In genomic region chr7:16592395-16592794, GRCh38 we compare ENCODE assay signal across 19 cellular contexts. TPM values are rescaled to one million over a fixed set of nuclear protein-coding genes. Genes with fewer than 3 reads are reported as not detected.
DNase-seq lines count a peak whose midpoint lies in the region; ATAC-seq, FAIRE-seq and TF ChIP-seq lines count a peak whose summit lies in the region.
"Had no signal": no experiment of that assay in that cellular context is flagged by ENCODE, and none has a peak within 500 bp of the region (broad histone marks: within the 10 kb centered on the region; RNA-seq: fewer than 3 reads in every experiment).

No MANE protein-coding gene starts in this region.

- no peak for FAIRE-seq in HepG2 (lab: Jason Lieb, UNC)
- FAIRE-seq: GM12892, GM18507, H1, K562 had no signal

- intact Hi-C loops in IMR-90 (cut with micrococcal nuclease) (no loop called here), HepG2 (cut with micrococcal nuclease; ENCODE audit: unreplicated experiment) (no loop called here)

- no peak overlapping the region for H4K8ac ChIP-seq in IMR-90 (ENCODE audit: low read depth in 2 of 2, low read length in 2 of 2)

- no peaks in the 10 kb centered on the region for H3K79me2 ChIP-seq in HepG2 (ENCODE audit: insufficient read depth, low read length)

- H3K4me3 ChIP-seq in IMR-90 (ENCODE audit: insufficient read depth, low read depth, low read length) (no peak overlapping the region), fibroblast of mammary gland (ENCODE audit: control insufficient read depth, low read depth, low read length) (no peak overlapping the region), HepG2 (replicated peaks in 1 of 3; ENCODE audit: insufficient read depth in 1 of 3, low read depth in 2 of 3, low read length in 3 of 3) (no peak overlapping the region), H7 (ENCODE audit: insufficient read depth, low read depth, low read length) (no peak overlapping the region)
- H3K4me3 ChIP-seq: BLaER1, K562 had no signal

- H2BK5ac ChIP-seq in IMR-90 (ENCODE audit: low read depth, low read length, poor library complexity, severe bottlenecking): no peak overlapping the region

- H4K20me1 ChIP-seq in IMR-90 (ENCODE audit: insufficient read depth, low read length) (no peaks in the 10 kb centered on the region), HepG2 (ENCODE audit: insufficient read depth, low read length) (no peaks in the 10 kb centered on the region)
- H4K20me1 ChIP-seq: BLaER1 had no signal

- H3K4me1 ChIP-seq in IMR-90 (ENCODE audit: control insufficient read depth, insufficient read depth, low read length): peaks cover 3% of the 10 kb centered on the region; the same call in 1 of the 2 replicates
- H3K4me1 ChIP-seq in HepG2 (ENCODE audit: insufficient read depth, low read length): no peaks in the 10 kb centered on the region
- H3K4me1 ChIP-seq: BLaER1 had no signal

- no peak overlapping the region for H2BK20ac ChIP-seq in IMR-90 (ENCODE audit: low read depth, low read length)

- no TSS peak for BruUV-seq in IMR-90 (replicated peaks; lab: Mats Ljungman, UMichigan)
- BruUV-seq in HepG2 (replicated peaks; lab: Mats Ljungman, UMichigan): no TSS peak

- H2BK120ac ChIP-seq in IMR-90 (ENCODE audit: low read depth, low read length): no peak overlapping the region

- H2BK15ac ChIP-seq in IMR-90 (ENCODE audit: low read depth, low read length): no peak overlapping the region

- H3K4ac ChIP-seq in IMR-90 (ENCODE audit: low read depth, low read length): no peak overlapping the region

- TF ChIP-seq RAD21 in IMR-90 (IDR thresholded peaks at IDR 0.05; ENCODE audit: low read length): no peak
- no peak for TF ChIP-seq RAD21 in HepG2 (CRISPR knock-in tag; IDR thresholded peaks at IDR 0.05)

- DNase-seq in HCEC 1CT (peak; percentile 20), IMR-90 (peak; percentile 21), fibroblast of mammary gland (ENCODE audit: low read depth) (peak; percentile 35), HepG2 (ENCODE audit: low spot score) (no peak), H7 (no peak)
- DNase-seq in activated CD4-positive, alpha-beta T cell treated with anti-CD3 and anti-CD28 coated beads, Interleukin-2, amount 50 U/mL, for 1 hour: no peak
- DNase-seq in stimulated activated CD4-positive, alpha-beta T cell treated with anti-CD3 and anti-CD28 coated beads, Interleukin-4, amount 100 ng/mL, for 4 hours: no peak
- no peak for DNase-seq in activated T-cell treated with anti-CD3 and anti-CD28 coated beads, Interleukin-2, amount 50 U/mL, for 1 hour
- DNase-seq: 8988T; CD4-positive, alpha-beta memory T cell; DMS153; DMS79; GDM1 had no signal

- no peak overlapping the region for H4K91ac ChIP-seq in IMR-90 (ENCODE audit: insufficient read depth, low read depth, low read length)

- dilution Hi-C loops in IMR-90 (cut with HindIII; ENCODE audit: low sequenced_read_pairs, unreplicated experiment): no loop called here

- H3K9me1 ChIP-seq in IMR-90 (ENCODE audit: insufficient read depth, low read length): 0 out of 2 replicates have a peak, but pooled peaks cover 3% of the 10 kb centered on the region

- WGBS in IMR-90 (ENCODE audit: extremely low coverage in 2 of 2, insufficient read length in 1 of 2), 2 experiments: no CpG with 5 or more reads among the region's 3 CpGs
- WGBS in HepG2 (ENCODE audit: low lambda C conversion rate): 50% methylated on average over 2 of the region's 3 CpGs

- no peak overlapping the region for H2AK9ac ChIP-seq in IMR-90 (replicated peaks; ENCODE audit: low read depth, low read length, poor library complexity)

- TF ChIP-seq CTCF in IMR-90 (conservative IDR thresholded peaks at IDR 0.05; ENCODE audit: low read depth, low read length): no peak
- no peak for TF ChIP-seq CTCF in fibroblast of mammary gland (conservative IDR thresholded peaks at IDR 0.05; ENCODE audit: control insufficient read depth, insufficient read depth, low read depth, low read length)
- TF ChIP-seq CTCF in HepG2 (CRISPR knock-in tag; IDR thresholded peaks at IDR 0.05): no peak

- no peak overlapping the region for H3K23ac ChIP-seq in IMR-90 (ENCODE audit: low read depth, low read length)

- no peaks in the 10 kb centered on the region for H3K79me1 ChIP-seq in IMR-90 (ENCODE audit: low read depth in 1 of 2, low read length in 2 of 2)

- H3K36me3 ChIP-seq in IMR-90 (ENCODE audit: control insufficient read depth, insufficient read depth, low read length) (0 out of 2 replicates have a peak, but pooled peaks cover 1% of the 10 kb centered on the region), HepG2 (replicated peaks in 1 of 2; ENCODE audit: control insufficient read depth in 1 of 2, insufficient read depth in 2 of 2, low read length in 2 of 2) (no peaks in the 10 kb centered on the region), H7 (replicated peaks; ENCODE audit: control insufficient read depth, insufficient read depth, low read length) (no peaks in the 10 kb centered on the region)
- H3K36me3 ChIP-seq: BLaER1 had no signal

- H3K27me3 ChIP-seq in IMR-90 (ENCODE audit: control insufficient read depth, insufficient read depth, low read length): no peaks in the 10 kb centered on the region
- no peaks in the 10 kb centered on the region for H3K27me3 ChIP-seq in HepG2 (ENCODE audit: control insufficient read depth in 1 of 2, insufficient read depth in 2 of 2, low read length in 2 of 2)
- H3K27me3 ChIP-seq in H7 (ENCODE audit: control insufficient read depth, insufficient read depth, low read length): no peaks in the 10 kb centered on the region
- H3K27me3 ChIP-seq: BLaER1 had no signal

- TF ChIP-seq POLR2A in IMR-90 (IDR thresholded peaks at IDR 0.05; ENCODE audit: low read depth, low read length) (no peak), HepG2 (IDR thresholded peaks at IDR 0.05; ENCODE audit: insufficient read depth in 1 of 2, low read depth in 2 of 2, low read length in 2 of 2) (no peak)

- H3K27ac ChIP-seq in IMR-90 (ENCODE audit: insufficient read depth, low read length) (no peak overlapping the region), HepG2 (ENCODE audit: extremely low read length, insufficient read depth, low read length) (no peak overlapping the region)
- H3K27ac ChIP-seq: BLaER1 had no signal

- ATAC-seq in IMR-90 (ENCODE audit: low read depth) (no peak), HepG2 (peak; percentile 47; the same call in 2 of the 3 replicates)
- ATAC-seq: HCT116, K562 had no signal

- no peak for TF ChIP-seq EP300 in HepG2 (IDR thresholded peaks at IDR 0.05; ENCODE audit: low read depth in 2 of 2, low read length in 2 of 2)
- no peak for TF ChIP-seq EP300 in HepG2 (CRISPR knock-in tag; IDR thresholded peaks at IDR 0.05; ENCODE audit: borderline replicate concordance)

- no peak overlapping the region for H2AK5ac ChIP-seq in IMR-90 (ENCODE audit: low read depth, low read length)

- H3K56ac ChIP-seq in IMR-90 (ENCODE audit: extremely low read depth, insufficient read depth, low read length): no peak overlapping the region

- H2AFZ ChIP-seq in IMR-90 (replicated peaks; ENCODE audit: low read length, poor library complexity) (no peak overlapping the region), HepG2 (ENCODE audit: low read length) (no peak overlapping the region)

- in situ Hi-C loops in IMR-90 (cut with MboI; ENCODE audit: low sequenced_read_pairs): no loop called here
- in situ Hi-C loops in HepG2 (cut with HindIII; ENCODE audit: extremely low pct_ligation_motif_present, low pct_unique_long_range_greater_than_20kb): no loop called here

- CTCF ChIA-PET in IMR-90 (lab: Yijun Ruan, JAX): no interaction called here
- CTCF ChIA-PET in HepG2 (lab: Yijun Ruan, JAX; ENCODE audit: low intra/inter-chr PET ratio, low total read pairs): no interaction called here

- no peak overlapping the region for H3K14ac ChIP-seq in IMR-90 (replicated peaks; ENCODE audit: low read depth, low read length)

- H3K9me3 ChIP-seq in IMR-90 (ENCODE audit: control insufficient read depth, insufficient read depth, low read length) (no peaks in the 10 kb centered on the region), HepG2 (ENCODE audit: low read length) (no peaks in the 10 kb centered on the region)
- H3K9me3 ChIP-seq: BLaER1 had no signal

- H3K18ac ChIP-seq in IMR-90 (ENCODE audit: low read depth, low read length): no peak overlapping the region

- no peak overlapping the region for H3K4me2 ChIP-seq in IMR-90 (ENCODE audit: low read depth, low read length)
- no peak overlapping the region for H3K4me2 ChIP-seq in HepG2 (ENCODE audit: low read depth, low read length)
- H3K4me2 ChIP-seq: BLaER1 had no signal

- POLR2A ChIA-PET in IMR-90 (lab: Charles Lee; ENCODE audit: unreplicated experiment): no interaction called here
- POLR2A ChIA-PET in HepG2 (lab: Yijun Ruan, JAX): no interaction called here

- no peak overlapping the region for H3K9ac ChIP-seq in IMR-90 (ENCODE audit: low read depth, low read length)
- H3K9ac ChIP-seq in HepG2 (ENCODE audit: insufficient read depth, low read depth, low read length): no peak overlapping the region
- H3K9ac ChIP-seq: BLaER1 had no signal

- no peak overlapping the region for H4K5ac ChIP-seq in IMR-90 (ENCODE audit: low read depth, low read length)

RNA-seq across cellular contexts. Expression of gene ANKMY2, which starts 53.2 kb away (rescaled TPM):
- total RNA-seq in IMR-90 (2012; rRNA removed) (41.9 and 43.6 TPM in 2 replicates), HepG2 (2016; rRNA removed; fragmentation: Illumina TruSeq; extraction: Trizol) (21.6 and 32.0 TPM in 2 replicates)
- polyA plus RNA-seq in IMR-90 (2012; rRNA removed) (15.8 and 19.5 TPM in 2 replicates), HepG2 (2011; rRNA removed) (11.1 and 12.2 TPM in 2 replicates)
- 5.3 TPM in 2 replicates for polyA plus RNA-seq in IMR-90 (2012; cell fraction: cytosol; rRNA removed)
- polyA plus RNA-seq in IMR-90 (2012; cell fraction: nucleus; rRNA removed; ENCODE audit: low replicate concordance): 3.9 and 25.7 TPM in 2 replicates
- total RNA-seq in HepG2 (2016; cell fraction: cytosol; rRNA removed; fragmentation: Illumina TruSeq; extraction: Trizol; ENCODE audit: low read depth): 3.9 and 4.5 TPM in 2 replicates
- 24.4 and 33.4 TPM in 2 replicates for total RNA-seq in HepG2 (2016; cell fraction: insoluble cytoplasmic fraction; rRNA removed; fragmentation: Illumina TruSeq; extraction: Trizol)
- 7.4 and 9.7 TPM in 2 replicates for total RNA-seq in HepG2 (2016; cell fraction: membrane; rRNA removed; fragmentation: Illumina TruSeq; extraction: Trizol)
- 21.8 and 22.0 TPM in 2 replicates for total RNA-seq in HepG2 (2016; cell fraction: nucleus; rRNA removed; fragmentation: Illumina TruSeq; extraction: Trizol)
- 6.9 and 9.6 TPM in 2 replicates for polyA plus RNA-seq in HepG2 (2011; cell fraction: cytosol; rRNA removed)
- 15.2 and 29.4 TPM in 2 replicates for polyA plus RNA-seq in HepG2 (2011; cell fraction: nucleus; rRNA removed)
- polyA plus RNA-seq in HepG2 (2012): 8.1 and 11.2 TPM in 2 replicates
- polyA plus RNA-seq in HepG2 (2016; cell fraction: cytosol; fragmentation: Illumina TruSeq; extraction: Trizol; ENCODE audit: low read depth): 2.0 and 2.3 TPM in 2 replicates
- 24.1 and 25.7 TPM in 2 replicates for polyA plus RNA-seq in HepG2 (2016; cell fraction: insoluble cytoplasmic fraction; fragmentation: Illumina TruSeq; extraction: Trizol; ENCODE audit: low read depth)
- 3.7 and 4.4 TPM in 2 replicates for polyA plus RNA-seq in HepG2 (2016; cell fraction: membrane; fragmentation: Illumina TruSeq; extraction: Trizol; ENCODE audit: low read depth)
- polyA plus RNA-seq in HepG2 (2016; cell fraction: nucleus; fragmentation: Illumina TruSeq; extraction: Trizol; ENCODE audit: insufficient read depth, low read depth): 21.6 and 21.7 TPM in 2 replicates
- 5.6 and 11.4 TPM in 2 replicates for polyA minus RNA-seq in HepG2 (2011; rRNA and poly(A)+ RNA removed; ENCODE audit: low replicate concordance)
- polyA minus RNA-seq in HepG2 (2011; cell fraction: cytosol; rRNA and poly(A)+ RNA removed): 5.4 and 6.8 TPM in 2 replicates
- 25.9 and 29.4 TPM in 2 replicates for polyA minus RNA-seq in HepG2 (2011; cell fraction: nucleus; rRNA and poly(A)+ RNA removed)
- total RNA-seq in H7 (2014; rRNA removed; shearing (Covaris generic)): 13.6 and 16.8 TPM in 2 replicates

RNA-seq across cellular contexts. Expression of gene BZW2, which starts 53.6 kb away (rescaled TPM):
- total RNA-seq in IMR-90 (2012; rRNA removed) (58.1 and 65.0 TPM in 2 replicates), HepG2 (2016; rRNA removed; fragmentation: Illumina TruSeq; extraction: Trizol) (95.2 and 111 TPM in 2 replicates)
- polyA plus RNA-seq in IMR-90 (2012; rRNA removed) (86.1 and 92.9 TPM in 2 replicates), HepG2 (2011; rRNA removed) (18.9 and 21.8 TPM in 2 replicates)
- polyA plus RNA-seq in IMR-90 (2012; cell fraction: cytosol; rRNA removed): 28.3 and 30.7 TPM in 2 replicates
- polyA plus RNA-seq in IMR-90 (2012; cell fraction: nucleus; rRNA removed; ENCODE audit: low replicate concordance): 10.4 and 40.8 TPM in 2 replicates
- 24.6 and 26.3 TPM in 2 replicates for total RNA-seq in HepG2 (2016; cell fraction: cytosol; rRNA removed; fragmentation: Illumina TruSeq; extraction: Trizol; ENCODE audit: low read depth)
- total RNA-seq in HepG2 (2016; cell fraction: insoluble cytoplasmic fraction; rRNA removed; fragmentation: Illumina TruSeq; extraction: Trizol): 91.8 and 119 TPM in 2 replicates
- total RNA-seq in HepG2 (2016; cell fraction: membrane; rRNA removed; fragmentation: Illumina TruSeq; extraction: Trizol): 43.6 and 54.1 TPM in 2 replicates
- total RNA-seq in HepG2 (2016; cell fraction: nucleus; rRNA removed; fragmentation: Illumina TruSeq; extraction: Trizol): 59.6 and 61.1 TPM in 2 replicates
- polyA plus RNA-seq in HepG2 (2011; cell fraction: cytosol; rRNA removed): 15.7 and 20.2 TPM in 2 replicates
- polyA plus RNA-seq in HepG2 (2011; cell fraction: nucleus; rRNA removed): 10.2 and 13.5 TPM in 2 replicates
- 41.3 and 44.8 TPM in 2 replicates for polyA plus RNA-seq in HepG2 (2012)
- 18.9 and 19.3 TPM in 2 replicates for polyA plus RNA-seq in HepG2 (2016; cell fraction: cytosol; fragmentation: Illumina TruSeq; extraction: Trizol; ENCODE audit: low read depth)
- polyA plus RNA-seq in HepG2 (2016; cell fraction: insoluble cytoplasmic fraction; fragmentation: Illumina TruSeq; extraction: Trizol; ENCODE audit: low read depth): 110 and 116 TPM in 2 replicates
- 35.7 and 40.4 TPM in 2 replicates for polyA plus RNA-seq in HepG2 (2016; cell fraction: membrane; fragmentation: Illumina TruSeq; extraction: Trizol; ENCODE audit: low read depth)
- polyA plus RNA-seq in HepG2 (2016; cell fraction: nucleus; fragmentation: Illumina TruSeq; extraction: Trizol; ENCODE audit: insufficient read depth, low read depth): 70.6 and 75.4 TPM in 2 replicates
- 13.7 and 46.5 TPM in 2 replicates for polyA minus RNA-seq in HepG2 (2011; rRNA and poly(A)+ RNA removed; ENCODE audit: low replicate concordance)
- polyA minus RNA-seq in HepG2 (2011; cell fraction: cytosol; rRNA and poly(A)+ RNA removed): 18.9 and 20.9 TPM in 2 replicates
- polyA minus RNA-seq in HepG2 (2011; cell fraction: nucleus; rRNA and poly(A)+ RNA removed): 16.3 and 16.4 TPM in 2 replicates
- 99.0 and 99.3 TPM in 2 replicates for total RNA-seq in H7 (2014; rRNA removed; shearing (Covaris generic))

Comparison
In these comparisons a context has a peak if more than half of its experiments do, and no peak if none do; other contexts are left out.
1. DNase-seq: peak in HCEC 1CT (single experiment), IMR-90 (single experiment) and fibroblast of mammary gland (single experiment); none in HepG2 (single experiment), activated CD4-positive, alpha-beta T cell treated with anti-CD3 and anti-CD28 coated beads, Interleukin-2, amount 50 U/mL, for 1 hour (single experiment), stimulated activated CD4-positive, alpha-beta T cell treated with anti-CD3 and anti-CD28 coated beads, Interleukin-4, amount 100 ng/mL, for 4 hours (0 of 2), H7 (single experiment) and activated T-cell treated with anti-CD3 and anti-CD28 coated beads, Interleukin-2, amount 50 U/mL, for 1 hour (single experiment).